In the genomic region with DNA sequence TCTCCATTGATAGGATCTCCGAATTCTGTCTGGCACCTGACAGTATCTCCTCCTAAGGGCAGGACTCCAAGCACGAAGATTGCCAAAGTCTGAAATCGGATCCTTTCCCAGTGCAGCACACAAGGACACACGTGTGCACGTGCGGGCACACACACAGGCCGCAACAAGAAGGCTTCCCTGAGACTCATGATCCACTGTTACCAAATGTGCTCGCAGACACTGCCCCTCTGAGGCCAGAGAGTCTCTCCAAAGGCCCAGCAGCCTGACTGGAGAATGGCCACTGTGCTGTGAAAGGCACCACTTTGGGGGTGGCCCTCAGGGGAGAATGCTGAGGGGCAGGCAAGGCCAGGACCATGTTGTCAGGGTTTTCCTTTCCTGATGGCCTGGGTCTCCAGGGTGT, we compare ENCODE assay signal across 11 cellular contexts.
DNase-seq lines count a peak whose midpoint lies in the region; ATAC-seq lines count a peak whose summit lies in the region.
"Had no signal": no experiment of that assay in that cellular context is flagged by ENCODE, and none has a peak within 500 bp of the region (broad histone marks: within the 10 kb centered on the region; RNA-seq: fewer than 3 reads in every experiment).

No MANE protein-coding gene starts in this region.

- POLR2A ChIA-PET in activated CD4-positive, alpha-beta T cell treated with anti-CD3 and anti-CD28 coated beads for 36 hours (lab: Charles Lee) = no interaction called here

- peak; percentile 95 for ATAC-seq in sciatic nerve
- ATAC-seq in activated CD4-positive, alpha-beta T cell treated with anti-CD3 and anti-CD28 coated beads for 36 hours = no peak
- no peak for ATAC-seq in activated naive CD4-positive, alpha-beta T cell treated with anti-CD3 and anti-CD28 coated beads, Interleukin-2, amount 50 U/mL, for 72 hours

- H3K27ac Mint-ChIP-seq in activated CD4-positive, alpha-beta T cell treated with anti-CD3 and anti-CD28 coated beads for 36 hours = no peak overlapping the region
- no peak overlapping the region for H3K27ac Mint-ChIP-seq in activated naive CD4-positive, alpha-beta T cell treated with anti-CD3 and anti-CD28 coated beads, Interleukin-2, amount 50 U/mL, for 72 hours

- intact Hi-C loops in sciatic nerve (cut with DNase I) = no loop called here
- intact Hi-C loops in activated CD4-positive, alpha-beta T cell treated with anti-CD3 and anti-CD28 coated beads for 36 hours (cut with DNase I, micrococcal nuclease) = no loop called here

- DNase-seq in M059J (ENCODE audit: low read depth) (peak; percentile 18), cerebellar cortex (ENCODE audit: low spot score) (peak; percentile 44), hippocampal formation (lab: John Stamatoyannopoulos, UW) (peak; percentile 42 to 59), sciatic nerve (ENCODE audit: low spot score) (no peak), NCI-H2029 (lab: John Stamatoyannopoulos, UW) (no peak)
- no peak for DNase-seq in activated CD4-positive, alpha-beta T cell treated with anti-CD3 and anti-CD28 coated beads for 36 hours
- DNase-seq in activated CD4-positive, alpha-beta T cell treated with anti-CD3 and anti-CD28 coated beads for 4 hours = no peak
- DNase-seq in activated naive CD4-positive, alpha-beta T cell treated with anti-CD3 and anti-CD28 coated beads, Interleukin-2, amount 50 U/mL, for 72 hours (ENCODE audit: low spot score in 2 of 2) = no peak
- DNase-seq: erythroblast; NCI-H1930; stimulated activated naive CD4-positive, alpha-beta T cell had no signal

- H3K36me3 Mint-ChIP-seq in activated CD4-positive, alpha-beta T cell treated with anti-CD3 and anti-CD28 coated beads for 36 hours (ENCODE audit: low read depth) = no peaks in the 10 kb centered on the region
- no peaks in the 10 kb centered on the region for H3K36me3 Mint-ChIP-seq in activated naive CD4-positive, alpha-beta T cell treated with anti-CD3 and anti-CD28 coated beads, Interleukin-2, amount 50 U/mL, for 72 hours

- H3K27me3 Mint-ChIP-seq in activated CD4-positive, alpha-beta T cell treated with anti-CD3 and anti-CD28 coated beads for 36 hours = peaks cover 15% of the 10 kb centered on the region

- peaks cover 14% of the 10 kb centered on the region for H3K4me1 Mint-ChIP-seq in activated CD4-positive, alpha-beta T cell treated with anti-CD3 and anti-CD28 coated beads for 36 hours

- CTCF ChIA-PET in activated CD4-positive, alpha-beta T cell treated with anti-CD3 and anti-CD28 coated beads for 36 hours (lab: Charles Lee) = interaction anchor here (0.8 kb wide), 1 partner anchor 23 kb away, joined by 5 read pairs; no protein-coding TSS in a partner anchor

- H3K9me3 Mint-ChIP-seq in activated CD4-positive, alpha-beta T cell treated with anti-CD3 and anti-CD28 coated beads for 36 hours (ENCODE audit: low read depth) = no peaks in the 10 kb centered on the region
- no peaks in the 10 kb centered on the region for H3K9me3 Mint-ChIP-seq in activated naive CD4-positive, alpha-beta T cell treated with anti-CD3 and anti-CD28 coated beads, Interleukin-2, amount 50 U/mL, for 72 hours

- H3K4me3 Mint-ChIP-seq in activated CD4-positive, alpha-beta T cell treated with anti-CD3 and anti-CD28 coated beads for 36 hours = no peak overlapping the region

Comparison
In these comparisons a context has a peak if more than half of its experiments do, and no peak if none do; other contexts are left out.
1. DNase-seq: peak in M059J (single experiment), cerebellar cortex (single experiment) and hippocampal formation (2 of 2); none in sciatic nerve (single experiment), activated CD4-positive, alpha-beta T cell treated with anti-CD3 and anti-CD28 coated beads for 36 hours (single experiment), activated CD4-positive, alpha-beta T cell treated with anti-CD3 and anti-CD28 coated beads for 4 hours (0 of 2), NCI-H2029 (single experiment) and activated naive CD4-positive, alpha-beta T cell treated with anti-CD3 and anti-CD28 coated beads, Interleukin-2, amount 50 U/mL, for 72 hours (0 of 2).